In the genomic region with DNA sequence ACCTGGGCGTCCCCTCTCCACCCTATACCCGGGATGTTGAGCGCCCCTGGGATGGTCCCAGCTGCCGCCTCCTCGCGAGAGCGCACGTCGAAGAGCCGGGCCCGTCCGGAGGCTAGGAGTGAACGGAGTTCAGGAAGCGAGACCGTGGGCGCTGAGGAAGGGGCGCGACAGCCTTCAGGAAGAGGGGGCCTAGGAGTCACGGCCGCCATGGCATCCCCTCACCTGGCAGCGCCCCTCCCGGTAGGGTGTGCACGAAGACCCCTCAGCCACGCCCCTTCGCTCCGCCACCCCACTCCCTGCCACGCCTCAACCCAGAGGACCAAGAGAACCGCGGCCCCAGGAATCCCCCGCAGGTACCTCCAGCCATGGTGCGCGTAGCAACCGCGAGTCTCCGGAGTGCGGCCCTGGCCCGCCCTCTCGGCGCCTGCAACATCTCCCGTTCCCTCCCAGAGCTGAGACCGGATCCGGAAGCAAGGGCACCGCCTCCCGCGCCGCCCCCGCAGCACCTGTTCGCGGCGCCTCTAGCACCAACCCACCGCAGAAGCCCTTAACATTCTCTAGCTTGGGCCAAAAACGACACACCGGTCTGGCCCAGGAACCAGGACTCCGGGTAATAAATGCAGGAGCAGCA, we compare ENCODE assay signal across 8 cellular contexts. TPM values are rescaled to one million over a fixed set of nuclear protein-coding genes. Genes with fewer than 3 reads are reported as not detected.
DNase-seq lines count a peak whose midpoint lies in the region; ATAC-seq and TF ChIP-seq lines count a peak whose summit lies in the region.

A gene with protein sequence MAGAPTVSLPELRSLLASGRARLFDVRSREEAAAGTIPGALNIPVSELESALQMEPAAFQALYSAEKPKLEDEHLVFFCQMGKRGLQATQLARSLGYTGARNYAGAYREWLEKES (minus strand): TSS at position 442 of the 631 bp plus-strand sequence. CDS start 75 bp downstream, at position 367.

- peak; percentile 90 for ATAC-seq in GM19023 (IDR thresholded peaks at IDR 0.05; ENCODE audit: unreplicated experiment)
- ATAC-seq in HG03175 (IDR thresholded peaks at IDR 0.05; ENCODE audit: unreplicated experiment): peak; percentile 88
- ATAC-seq in activated T-cell treated with anti-CD3 and anti-CD28 coated beads, Interleukin-2, amount 50 U/mL, for 4 hours: peak; percentile 92 to 96
- peak; percentile 61 for ATAC-seq in omental fat pad (ENCODE audit: low FRiP score)

- no peak for TF ChIP-seq EP300 in suprapubic skin (IDR thresholded peaks at IDR 0.05)

- peaks cover 41% of the 10 kb centered on the region for H3K36me3 ChIP-seq in suprapubic skin

- TF ChIP-seq CTCF in fibroblast of villous mesenchyme (IDR thresholded peaks at IDR 0.05; ENCODE audit: insufficient read depth, low read depth, low read length) (no peak), omental fat pad (IDR thresholded peaks at IDR 0.05) (no peak), suprapubic skin (IDR thresholded peaks at IDR 0.05) (no peak)

- H3K27me3 ChIP-seq in suprapubic skin: no peaks in the 10 kb centered on the region

- 30% methylated on average over 15 of the region's 54 CpGs for WGBS in suprapubic skin

- H3K27ac ChIP-seq in suprapubic skin: peak within 1 kb of the TSS; percentile 75

- no peaks in the 10 kb centered on the region for H3K9me3 ChIP-seq in suprapubic skin

- peaks cover 15% of the 10 kb centered on the region for H3K4me1 ChIP-seq in suprapubic skin

- H3K4me1 Mint-ChIP-seq in activated T-cell treated with anti-CD3 and anti-CD28 coated beads, Interleukin-2, amount 50 U/mL, for 4 hours (ENCODE audit: low read depth): peaks cover 41% of the 10 kb centered on the region

- H3K9me3 Mint-ChIP-seq in activated T-cell treated with anti-CD3 and anti-CD28 coated beads, Interleukin-2, amount 50 U/mL, for 4 hours: no peaks in the 10 kb centered on the region

- H3K4me3 Mint-ChIP-seq in activated T-cell treated with anti-CD3 and anti-CD28 coated beads, Interleukin-2, amount 50 U/mL, for 4 hours: peak within 1 kb of the TSS; percentile 93

- TF ChIP-seq POLR2A in suprapubic skin (IDR thresholded peaks at IDR 0.05): no peak

- H3K27me3 Mint-ChIP-seq in activated T-cell treated with anti-CD3 and anti-CD28 coated beads, Interleukin-2, amount 50 U/mL, for 4 hours (ENCODE audit: low read depth): no peaks in the 10 kb centered on the region

- peaks cover 20% of the 10 kb centered on the region for H3K36me3 Mint-ChIP-seq in activated T-cell treated with anti-CD3 and anti-CD28 coated beads, Interleukin-2, amount 50 U/mL, for 4 hours (ENCODE audit: insufficient read depth)

- peak; percentile 78 for DNase-seq in NCI-H774 (lab: John Stamatoyannopoulos, UW)
- DNase-seq in activated T-cell treated with anti-CD3 and anti-CD28 coated beads, Interleukin-2, amount 50 U/mL, for 4 hours: peak; percentile 81
- no peak for DNase-seq in fibroblast of villous mesenchyme (ENCODE audit: low read depth)
- DNase-seq in omental fat pad (ENCODE audit: low spot score): no peak
- DNase-seq in suprapubic skin (ENCODE audit: low spot score in 2 of 2): peak in 1 of 2 donors; percentile 72
- no peak for DNase-seq in 8988T

- H3K4me3 ChIP-seq in fibroblast of villous mesenchyme (ENCODE audit: low read depth, low read length) (peak within 1 kb of the TSS; percentile 44), suprapubic skin (peak within 1 kb of the TSS; percentile 60)

RNA-seq across cellular contexts. Expression of the gene that starts here (rescaled TPM):
- 10 to 100 TPM; 20.3 to 67.2 (median 25.6) TPM for total RNA-seq in activated T-cell treated with anti-CD3 and anti-CD28 coated beads, Interleukin-2, amount 50 U/mL, for 4 hours
- 1.6 and 18.6 TPM in 2 replicates for total RNA-seq in fibroblast of villous mesenchyme
- total RNA-seq in omental fat pad: 10 to 100 TPM; 26.0 to 43.1 (median 30.5) TPM
- total RNA-seq in suprapubic skin: 100 to 1,000 TPM in 2 of 4 donors, 10 to 100 TPM in 2; 70.0 to 123 (median 98.8) TPM

Comparison
In these comparisons a context has a peak if more than half of its experiments do, and no peak if none do; other contexts are left out.
1. DNase-seq: peak in NCI-H774 (single experiment) and activated T-cell treated with anti-CD3 and anti-CD28 coated beads, Interleukin-2, amount 50 U/mL, for 4 hours (single experiment); none in fibroblast of villous mesenchyme (single experiment), omental fat pad (single experiment) and 8988T (single experiment).
2. Peak in every context shown above with its lines, with median percentiles within 50 percentile points of each other: ATAC-seq.